ENCODE assay signal across 9 cellular contexts in genomic region chr9:131732636-131733340, GRCh38. TPM values are rescaled to one million over a fixed set of nuclear protein-coding genes. Genes with fewer than 3 reads are reported as not detected.
A peak's percentile ranks its signal among the peaks of the same experiment; 100 is the strongest.
DNase-seq lines count a peak whose midpoint lies in the region; ATAC-seq and TF ChIP-seq lines count a peak whose summit lies in the region.
"Had no signal": no experiment of that assay in that cellular context is flagged by ENCODE, and none has a peak within 500 bp of the region (broad histone marks: within the 10 kb centered on the region; RNA-seq: fewer than 3 reads in every experiment).

No MANE protein-coding gene starts in this region.

- 88 to 96% methylated on average over 9 to 11 of the region's 13 CpGs for WGBS in mesodermal cell (ENCODE audit: insufficient coverage in 2 of 2), 2 experiments

- intact Hi-C loops in Calu3 (cut with micrococcal nuclease; ENCODE audit: unreplicated experiment): loop anchor here (5.0 to 10.0 kb wide), 2 partner anchors 78 to 125 kb away; no protein-coding TSS in a partner anchor

- peak overlapping the region; percentile 25 for H3K27ac ChIP-seq in mesodermal cell (ENCODE audit: low read depth, low read length, severe bottlenecking)

- H3K4me3 Mint-ChIP-seq in Calu3 (ENCODE audit: low read depth, unreplicated experiment): peak overlapping the region; percentile 49
- H3K4me3 Mint-ChIP-seq in activated naive CD4-positive, alpha-beta T cell treated with anti-CD3 and anti-CD28 coated beads, Interleukin-2, amount 50 U/mL, for 24 hours: peak overlapping the region; percentile 91

- no peaks in the 10 kb centered on the region for H3K9me3 ChIP-seq in mesodermal cell (ENCODE audit: control insufficient read depth, low read length)
- H3K9me3 ChIP-seq: SK-N-SH had no signal

- CTCF ChIA-PET in Calu3 (lab: Charles Lee): interaction anchor here (1.4 kb wide), 1 partner anchor 54 kb away, joined by 4 read pairs; no protein-coding TSS in a partner anchor

- TF ChIP-seq CTCF in Calu3 (IDR thresholded peaks at IDR 0.05; ENCODE audit: unreplicated experiment): no peak

- BruUV-seq in Calu3 (replicated peaks; lab: Mats Ljungman, UMichigan): no TSS peak

- peak overlapping the region; percentile 37 for H3K4me3 ChIP-seq in Jurkat, Clone E6-1 (ENCODE audit: low read length)
- no peak overlapping the region for H3K4me3 ChIP-seq in mesodermal cell (ENCODE audit: extremely low read depth, insufficient read depth, low read length, poor library complexity, severe bottlenecking)

- peaks cover 62% of the 10 kb centered on the region for H3K4me1 Mint-ChIP-seq in Calu3 (ENCODE audit: low read depth, unreplicated experiment)
- peaks cover 93% of the 10 kb centered on the region for H3K4me1 Mint-ChIP-seq in activated naive CD4-positive, alpha-beta T cell treated with anti-CD3 and anti-CD28 coated beads, Interleukin-2, amount 50 U/mL, for 24 hours

- DNase-seq in Calu3 (no peak), RPMI8226 (no peak), C1 segment of cervical spinal cord (lab: John Stamatoyannopoulos, UW) (no peak), NCI-H524 treated with DMSO at 0.1 percent for 48 hours (lab: John Stamatoyannopoulos, UW) (no peak)
- DNase-seq in Jurkat, Clone E6-1 (ENCODE audit: low read depth, low spot score): peak; percentile 93

- no peak overlapping the region for H3K27ac Mint-ChIP-seq in Calu3 (ENCODE audit: unreplicated experiment)
- peak overlapping the region; percentile 98 for H3K27ac Mint-ChIP-seq in activated naive CD4-positive, alpha-beta T cell treated with anti-CD3 and anti-CD28 coated beads, Interleukin-2, amount 50 U/mL, for 24 hours

- H3K27me3 Mint-ChIP-seq in Calu3 (ENCODE audit: unreplicated experiment): no peaks in the 10 kb centered on the region
- no peaks in the 10 kb centered on the region for H3K27me3 Mint-ChIP-seq in activated naive CD4-positive, alpha-beta T cell treated with anti-CD3 and anti-CD28 coated beads, Interleukin-2, amount 50 U/mL, for 24 hours

- H3K9me3 Mint-ChIP-seq in Calu3 (ENCODE audit: low read depth, unreplicated experiment): no peaks in the 10 kb centered on the region
- no peaks in the 10 kb centered on the region for H3K9me3 Mint-ChIP-seq in activated naive CD4-positive, alpha-beta T cell treated with anti-CD3 and anti-CD28 coated beads, Interleukin-2, amount 50 U/mL, for 24 hours

- H3K36me3 Mint-ChIP-seq in Calu3 (ENCODE audit: insufficient read depth, unreplicated experiment): peaks cover 8% of the 10 kb centered on the region
- H3K36me3 Mint-ChIP-seq in activated naive CD4-positive, alpha-beta T cell treated with anti-CD3 and anti-CD28 coated beads, Interleukin-2, amount 50 U/mL, for 24 hours: peaks cover 9% of the 10 kb centered on the region

- ATAC-seq in HG03378 (IDR thresholded peaks at IDR 0.05; ENCODE audit: unreplicated experiment): no peak

- H3K36me3 ChIP-seq in mesodermal cell (ENCODE audit: control insufficient read depth, insufficient read depth, low read length): peaks cover 12% of the 10 kb centered on the region

- H3K4me1 ChIP-seq in mesodermal cell (ENCODE audit: control insufficient read depth, insufficient read depth, low read length, poor library complexity, severe bottlenecking): peaks cover 81% of the 10 kb centered on the region

RNA-seq across cellular contexts. Expression of gene RAPGEF1, which starts 7.1 kb away (rescaled TPM):
- 32.5 and 33.4 TPM in 2 replicates for total RNA-seq in Calu3 (2022)
- 32.8 TPM for polyA plus RNA-seq in Jurkat, Clone E6-1 (2012; ENCODE audit: insufficient read depth, insufficient read length)
- 44.1 TPM for polyA plus RNA-seq in mesodermal cell (2013, experiment 1 of 2)
- 41.0 TPM for polyA plus RNA-seq in mesodermal cell (2013, experiment 2 of 2)
